In the genomic region with DNA sequence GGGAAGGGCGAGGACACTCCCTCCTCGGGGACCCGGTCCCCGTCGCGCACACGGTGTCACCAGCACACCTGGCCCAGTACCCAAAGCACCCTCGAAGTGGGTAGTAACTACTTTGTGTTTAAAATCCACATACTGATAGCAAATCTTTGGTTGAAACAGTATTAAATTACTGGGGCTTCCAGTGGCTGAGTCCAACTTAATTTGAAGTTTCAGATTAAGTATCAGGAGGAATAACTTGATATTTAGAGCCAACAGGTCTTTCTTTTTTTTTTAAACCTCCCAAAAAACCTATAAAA, we compare ENCODE assay signal across 8 cellular contexts.
A peak's percentile ranks its signal among the peaks of the same experiment; 100 is the strongest.
DNase-seq lines count a peak whose midpoint lies in the region; TF ChIP-seq lines count a peak whose summit lies in the region.

No MANE protein-coding gene starts in this region.

- no peak for TF ChIP-seq CTCF in WI38 (IDR thresholded peaks at IDR 0.05; ENCODE audit: low read depth, low read length)

- DNase-seq in HAP-1 (ENCODE audit: low spot score in 2 of 2) (no peak), NCI-H345 treated with DMSO at 0.1 percent for 48 hours (lab: John Stamatoyannopoulos, UW; ENCODE audit: unreplicated experiment) (no peak), NCI-H446 treated with DMSO at 0.1 percent for 48 hours (lab: John Stamatoyannopoulos, UW) (no peak)
- DNase-seq in effector CD8-positive, alpha-beta T cell (lab: John Stamatoyannopoulos, UW), result no peak

- no peaks in the 10 kb centered on the region for H3K9me3 ChIP-seq in HAP-1
- H3K9me3 ChIP-seq in iPS-15b (ENCODE audit: control insufficient read depth, insufficient read depth, low read length), result no peaks in the 10 kb centered on the region
- H3K9me3 ChIP-seq in stomach smooth muscle (ENCODE audit: control insufficient read depth in 2 of 2, low read length in 2 of 2), result no peaks in the 10 kb centered on the region

- peak overlapping the region; percentile 89 for H3K9ac ChIP-seq in iPS-15b (ENCODE audit: low read depth, low read length)
- peak overlapping the region; percentile 94 to 98 for H3K9ac ChIP-seq in stomach smooth muscle (ENCODE audit: low read length in 2 of 2)

- peak overlapping the region; percentile 94 for H2AFZ ChIP-seq in ACC112 (ENCODE audit: low read length, unreplicated experiment)

- H3K4me3 ChIP-seq in ACC112 (ENCODE audit: low read depth, low read length) (peak overlapping the region; percentile 84), HAP-1 (peak overlapping the region; percentile 62), WI38 (ENCODE audit: low read depth, low read length) (peak overlapping the region; percentile 76), iPS-15b (ENCODE audit: low read depth, low read length) (peak overlapping the region; percentile 73), stomach smooth muscle (ENCODE audit: low read length in 2 of 2) (peak overlapping the region; percentile 87 to 98)

- in situ Hi-C loops in HAP-1 (cut with MboI; ENCODE audit: low sequenced_read_pairs), result no loop called here

- H3K27ac ChIP-seq in ACC112 (ENCODE audit: low read depth, low read length) (peak overlapping the region; percentile 96), stomach smooth muscle (ENCODE audit: low read length) (peak overlapping the region; percentile 95)

- peaks cover 12% of the 10 kb centered on the region for H3K4me1 ChIP-seq in ACC112 (ENCODE audit: control insufficient read depth, insufficient read depth, low read length, unreplicated experiment)
- peaks cover 16% of the 10 kb centered on the region for H3K4me1 ChIP-seq in HAP-1
- peaks cover 4% of the 10 kb centered on the region for H3K4me1 ChIP-seq in iPS-15b (ENCODE audit: control insufficient read depth, insufficient read depth, low read length)
- H3K4me1 ChIP-seq in stomach smooth muscle (ENCODE audit: control insufficient read depth, insufficient read depth, low read length), result no peaks in the 10 kb centered on the region

- H3K79me2 ChIP-seq in ACC112 (ENCODE audit: control insufficient read depth, insufficient read depth, low read length, unreplicated experiment), result peaks cover 10% of the 10 kb centered on the region

- peaks cover 5% of the 10 kb centered on the region for H3K36me3 ChIP-seq in ACC112 (ENCODE audit: insufficient read depth, low read length)
- no peaks in the 10 kb centered on the region for H3K36me3 ChIP-seq in HAP-1 (replicated peaks)
- H3K36me3 ChIP-seq in iPS-15b (ENCODE audit: control insufficient read depth, insufficient read depth, low read length), result no peaks in the 10 kb centered on the region
- H3K36me3 ChIP-seq in stomach smooth muscle (ENCODE audit: control insufficient read depth in 2 of 2, insufficient read depth in 2 of 2, low read length in 2 of 2), result peaks cover 0 to 3% of the 10 kb centered on the region in 2 donors

- no peaks in the 10 kb centered on the region for H3K27me3 ChIP-seq in ACC112 (ENCODE audit: insufficient read depth, low read length)
- no peaks in the 10 kb centered on the region for H3K27me3 ChIP-seq in HAP-1 (ENCODE audit: low read depth)
- no peaks in the 10 kb centered on the region for H3K27me3 ChIP-seq in iPS-15b (ENCODE audit: control insufficient read depth, insufficient read depth, low read length)
- no peaks in the 10 kb centered on the region for H3K27me3 ChIP-seq in stomach smooth muscle (ENCODE audit: control insufficient read depth in 1 of 2, insufficient read depth in 2 of 2, low read length in 2 of 2)
